ENCODE assay signal across 15 cellular contexts in the genomic region with DNA sequence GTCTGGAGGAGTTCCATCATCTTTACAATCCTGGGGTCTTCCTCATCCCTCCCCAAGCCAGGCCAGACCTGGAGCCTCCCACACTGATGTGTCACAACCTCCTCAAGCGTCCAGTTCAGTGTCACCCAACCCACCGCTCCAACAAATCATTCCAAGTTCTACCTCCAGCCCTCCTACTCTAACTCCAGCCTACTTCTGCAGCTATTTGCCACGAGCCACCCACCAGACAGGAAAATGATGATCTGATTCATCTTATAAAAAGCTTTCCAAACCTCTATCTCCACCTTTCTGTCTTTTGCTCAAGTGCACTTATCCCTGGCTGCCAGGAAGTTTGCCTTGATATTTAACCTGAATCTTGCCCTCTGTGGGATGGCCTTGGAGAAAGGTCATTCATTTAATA. TPM values are rescaled to one million over a fixed set of nuclear protein-coding genes. Genes with fewer than 3 reads are reported as not detected.
DNase-seq lines count a peak whose midpoint lies in the region; ATAC-seq and TF ChIP-seq lines count a peak whose summit lies in the region.
"Had no signal": no experiment of that assay in that cellular context is flagged by ENCODE, and none has a peak within 500 bp of the region (broad histone marks: within the 10 kb centered on the region; RNA-seq: fewer than 3 reads in every experiment).

No MANE protein-coding gene starts in this region.

- H3K27me3 Mint-ChIP-seq in GM23338 (ENCODE audit: insufficient read depth, low read depth, poor library complexity) (peaks cover 31% of the 10 kb centered on the region), progenitor cell of endocrine pancreas (no peaks in the 10 kb centered on the region)

- H3K27me3 ChIP-seq in GM23338 (ENCODE audit: insufficient read depth) (peaks cover 35% of the 10 kb centered on the region), OCI-LY3 (ENCODE audit: low read depth, low read length) (peaks cover 14% of the 10 kb centered on the region), hepatocyte (no peaks in the 10 kb centered on the region), suprapubic skin (no peaks in the 10 kb centered on the region)
- H3K27me3 ChIP-seq: MG63 had no signal

- no peak for DNase-seq in GM23338 (ENCODE audit: low spot score)
- DNase-seq in head of caudate nucleus, result peak in 28 of 42 donors; percentile 4 to 81 (median 38)
- no peak for DNase-seq in progenitor cell of endocrine pancreas (ENCODE audit: low spot score, unreplicated experiment)
- DNase-seq in GM10248 (ENCODE audit: extremely low spot score), result no peak
- DNase-seq in hepatocyte (ENCODE audit: low spot score), result no peak
- no peak for DNase-seq in suprapubic skin (ENCODE audit: low spot score in 2 of 2)
- DNase-seq in NCI-H526 treated with DMSO at 0.1 percent for 48 hours (lab: John Stamatoyannopoulos, UW), result no peak
- DNase-seq: HCEC 1CT; MG63; NK-92 treated with Interleukin-12 subunit alpha and Interleukin-12 subunit beta, amount 100 ng/mL, for 24 hours; Right ventricle myocardium superior had no signal

- H4K20me1 ChIP-seq in GM23338 (replicated peaks; ENCODE audit: insufficient read depth), result no peaks in the 10 kb centered on the region
- no peaks in the 10 kb centered on the region for H4K20me1 ChIP-seq in OCI-LY3 (ENCODE audit: insufficient read depth, low read length)
- H4K20me1 ChIP-seq in hepatocyte (ENCODE audit: insufficient read depth, poor library complexity, severe bottlenecking), result no peaks in the 10 kb centered on the region

- H3K27ac ChIP-seq in GM23338 (ENCODE audit: low read depth), result no peak overlapping the region
- H3K27ac ChIP-seq in OCI-LY3 (ENCODE audit: low read length), result no peak overlapping the region
- no peak overlapping the region for H3K27ac ChIP-seq in hepatocyte
- no peak overlapping the region for H3K27ac ChIP-seq in suprapubic skin
- H3K27ac ChIP-seq: A549 had no signal

- H3K36me3 Mint-ChIP-seq in GM23338 (ENCODE audit: low read depth) (no peaks in the 10 kb centered on the region), progenitor cell of endocrine pancreas (ENCODE audit: insufficient read depth) (no peaks in the 10 kb centered on the region)
- H3K36me3 Mint-ChIP-seq: CD4-positive, CD25-positive, alpha-beta regulatory T cell had no signal

- WGBS in hepatocyte (ENCODE audit: low lambda C conversion rate, missing lambda C conversion rate), result 83% methylated on average over 3 of the region's 3 CpGs
- WGBS in suprapubic skin, result 58% methylated on average over 3 of the region's 3 CpGs

- no peak overlapping the region for H3K27ac Mint-ChIP-seq in GM23338
- no peak overlapping the region for H3K27ac Mint-ChIP-seq in progenitor cell of endocrine pancreas
- H3K27ac Mint-ChIP-seq: IgD-negative memory B cell had no signal

- TF ChIP-seq POLR2A in suprapubic skin (IDR thresholded peaks at IDR 0.05), result no peak

- H3K9me2 ChIP-seq in GM23338 (ENCODE audit: insufficient read depth) (no peaks in the 10 kb centered on the region), hepatocyte (replicated peaks; ENCODE audit: insufficient read depth) (no peaks in the 10 kb centered on the region)

- CTCF ChIA-PET in GM10248 (lab: Yijun Ruan, JAX), result interaction anchor here (1.4 to 1.8 kb wide), 2 partner anchors 20 to 33 kb away, joined by 4 to 5 read pairs; no protein-coding TSS in a partner anchor

- H3K4me3 Mint-ChIP-seq in GM23338 (peak overlapping the region; percentile 25; the same call in 1 of the 3 replicates), progenitor cell of endocrine pancreas (ENCODE audit: low read depth) (peak overlapping the region; percentile 22)
- H3K4me3 Mint-ChIP-seq: CD4-positive, CD25-positive, alpha-beta regulatory T cell had no signal

- H3K4me1 Mint-ChIP-seq in GM23338 (peaks cover 55% of the 10 kb centered on the region), progenitor cell of endocrine pancreas (ENCODE audit: low read depth) (peaks cover 64% of the 10 kb centered on the region)

- peak overlapping the region; percentile 80; the same call in 1 of the 2 replicates for H2AFZ ChIP-seq in GM23338
- no peak overlapping the region for H2AFZ ChIP-seq in OCI-LY3 (ENCODE audit: low read depth, low read length)
- H2AFZ ChIP-seq in hepatocyte, result no peak overlapping the region

- H3K36me3 ChIP-seq in GM23338 (ENCODE audit: insufficient read depth) (no peaks in the 10 kb centered on the region), OCI-LY3 (replicated peaks; ENCODE audit: low read depth, low read length) (no peaks in the 10 kb centered on the region), hepatocyte (replicated peaks; ENCODE audit: insufficient read depth, low read depth) (no peaks in the 10 kb centered on the region), suprapubic skin (no peaks in the 10 kb centered on the region)
- H3K36me3 ChIP-seq: MG63 had no signal

- no peak for TF ChIP-seq EP300 in suprapubic skin (IDR thresholded peaks at IDR 0.05)

- H3F3A ChIP-seq in GM23338 (replicated peaks; ENCODE audit: low read depth), result no peaks in the 10 kb centered on the region

- TF ChIP-seq CTCF in GM23338 (conservative IDR thresholded peaks at IDR 0.05; ENCODE audit: low read depth in 2 of 2) (no peak), OCI-LY3 (IDR thresholded peaks at IDR 0.05; ENCODE audit: low read depth, low read length) (no peak), progenitor cell of endocrine pancreas (IDR thresholded peaks at IDR 0.05; ENCODE audit: unreplicated experiment) (no peak), GM10248 (IDR thresholded peaks at IDR 0.05; ENCODE audit: control extremely low read depth, extremely low read depth, low read depth, missing control alignments) (no peak), hepatocyte (IDR thresholded peaks at IDR 0.05; ENCODE audit: poor library complexity) (no peak), suprapubic skin (IDR thresholded peaks at IDR 0.05) (no peak)

- H3K4me1 ChIP-seq in GM23338 (ENCODE audit: insufficient read depth), result peaks cover 12% of the 10 kb centered on the region
- H3K4me1 ChIP-seq in OCI-LY3 (ENCODE audit: low read length), result peaks cover 11% of the 10 kb centered on the region; the same call in 1 of the 2 replicates
- peaks cover 39% of the 10 kb centered on the region for H3K4me1 ChIP-seq in hepatocyte (ENCODE audit: insufficient read depth)
- H3K4me1 ChIP-seq in suprapubic skin, result peaks cover 26% of the 10 kb centered on the region
- H3K4me1 ChIP-seq: A549 had no signal

- H3K79me2 ChIP-seq in GM23338 (replicated peaks; ENCODE audit: insufficient read depth), result no peaks in the 10 kb centered on the region
- H3K79me2 ChIP-seq in OCI-LY3 (ENCODE audit: low read length), result no peaks in the 10 kb centered on the region
- H3K79me2 ChIP-seq in hepatocyte, result no peaks in the 10 kb centered on the region

- peak overlapping the region; percentile 70 for H3K4me2 ChIP-seq in GM23338
- peak overlapping the region; percentile 73 for H3K4me2 ChIP-seq in OCI-LY3 (ENCODE audit: low read length)
- no peak overlapping the region for H3K4me2 ChIP-seq in hepatocyte
- H3K4me2 ChIP-seq: A549 had no signal

- intact Hi-C loops in head of caudate nucleus (cut with DNase I), result no loop called here

- H3K9me3 ChIP-seq in OCI-LY3 (ENCODE audit: insufficient read depth, low read length) (no peaks in the 10 kb centered on the region), hepatocyte (ENCODE audit: low read depth) (no peaks in the 10 kb centered on the region), suprapubic skin (no peaks in the 10 kb centered on the region)
- H3K9me3 ChIP-seq: A549, MG63 had no signal

- peak overlapping the region; percentile 40; the same call in 1 of the 2 replicates for H3K4me3 ChIP-seq in GM23338
- H3K4me3 ChIP-seq in OCI-LY3 (ENCODE audit: low read length), result no peak overlapping the region
- H3K4me3 ChIP-seq in hepatocyte, result no peak overlapping the region
- no peak overlapping the region for H3K4me3 ChIP-seq in suprapubic skin
- H3K4me3 ChIP-seq: A549, MG63 had no signal

- POLR2A ChIA-PET in GM10248 (lab: Yijun Ruan, JAX), result no interaction called here

- H3K9me3 Mint-ChIP-seq in GM23338 (no peaks in the 10 kb centered on the region), progenitor cell of endocrine pancreas (ENCODE audit: low read depth) (no peaks in the 10 kb centered on the region)
- H3K9me3 Mint-ChIP-seq: IgD-negative memory B cell had no signal

- ATAC-seq in GM23338, result no peak

- no peak overlapping the region for H3K9ac ChIP-seq in OCI-LY3 (ENCODE audit: low read length)

TF ChIP-seq in GM23338, 12 proteins besides CTCF, POLR2A, EP300 and RAD21 (continues in another document):
- TF ChIP-seq EZH2phosphoT487 (IDR thresholded peaks at IDR 0.05; ENCODE audit: unreplicated experiment), result no peak
- no peak for TF ChIP-seq NANOG (IDR thresholded peaks at IDR 0.05; ENCODE audit: borderline replicate concordance)
- TF ChIP-seq JUNB (IDR thresholded peaks at IDR 0.05; ENCODE audit: unreplicated experiment), result no peak

RNA-seq across cellular contexts. Expression of a gene that starts 30.2 kb away (rescaled TPM):
- 19.6 and 23.8 TPM in 2 replicates for total RNA-seq in GM23338 (2014; rRNA removed; shearing (Covaris generic))
- 21.8 and 23.1 TPM in 2 replicates for polyA plus RNA-seq in GM23338 (2016; fragmentation: Nextera tagmentation; extraction: Ambion mirVana)
- total RNA-seq in progenitor cell of endocrine pancreas, result 53.1 and 57.6 TPM in 2 replicates
- total RNA-seq in hepatocyte, result 54.3 and 59.1 TPM in 2 replicates
- polyA plus RNA-seq in hepatocyte, result 70.3 and 77.9 TPM in 2 replicates
- 10 to 100 TPM; 40.6 to 56.4 (median 52.6) TPM for total RNA-seq in suprapubic skin

Comparison
In these comparisons a context has a peak if more than half of its experiments do, and no peak if none do; other contexts are left out.
1. DNase-seq: peak in head of caudate nucleus (28 of 42); none in GM23338 (single experiment), progenitor cell of endocrine pancreas (single experiment), GM10248 (single experiment), hepatocyte (single experiment), suprapubic skin (0 of 2) and NCI-H526 treated with DMSO at 0.1 percent for 48 hours (single experiment).